Comparison of ENCODE assay signal across 7 cellular contexts in genomic region chr2:45695480-45696005, GRCh38.
DNase-seq lines count a peak whose midpoint lies in the region; ATAC-seq lines count a peak whose summit lies in the region.

No MANE protein-coding gene starts in this region.

- peak; percentile 53 for DNase-seq in kidney tubule cell (ENCODE audit: low spot score)

- ATAC-seq in GM18502 (IDR thresholded peaks at IDR 0.05; ENCODE audit: poor library complexity, unreplicated experiment) = peak; percentile 51
- ATAC-seq in GM19043 (IDR thresholded peaks at IDR 0.05; ENCODE audit: low read depth, unreplicated experiment) = peak; percentile 38
- ATAC-seq in GM21515 (IDR thresholded peaks at IDR 0.05; ENCODE audit: unreplicated experiment) = peak; percentile 48
- ATAC-seq in HG02623 (IDR thresholded peaks at IDR 0.05; ENCODE audit: unreplicated experiment) = peak; percentile 33
- peak; percentile 44 for ATAC-seq in HG03103 (IDR thresholded peaks at IDR 0.05; ENCODE audit: low read depth, unreplicated experiment)
- ATAC-seq in HG03571 (IDR thresholded peaks at IDR 0.05; ENCODE audit: unreplicated experiment) = peak; percentile 39

Comparison
In these comparisons a context has a peak if more than half of its experiments do, and no peak if none do; other contexts are left out.
1. Peak in every context shown above with its lines: DNase-seq and ATAC-seq.